ENCODE assay signal across 15 cellular contexts in the genomic region with DNA sequence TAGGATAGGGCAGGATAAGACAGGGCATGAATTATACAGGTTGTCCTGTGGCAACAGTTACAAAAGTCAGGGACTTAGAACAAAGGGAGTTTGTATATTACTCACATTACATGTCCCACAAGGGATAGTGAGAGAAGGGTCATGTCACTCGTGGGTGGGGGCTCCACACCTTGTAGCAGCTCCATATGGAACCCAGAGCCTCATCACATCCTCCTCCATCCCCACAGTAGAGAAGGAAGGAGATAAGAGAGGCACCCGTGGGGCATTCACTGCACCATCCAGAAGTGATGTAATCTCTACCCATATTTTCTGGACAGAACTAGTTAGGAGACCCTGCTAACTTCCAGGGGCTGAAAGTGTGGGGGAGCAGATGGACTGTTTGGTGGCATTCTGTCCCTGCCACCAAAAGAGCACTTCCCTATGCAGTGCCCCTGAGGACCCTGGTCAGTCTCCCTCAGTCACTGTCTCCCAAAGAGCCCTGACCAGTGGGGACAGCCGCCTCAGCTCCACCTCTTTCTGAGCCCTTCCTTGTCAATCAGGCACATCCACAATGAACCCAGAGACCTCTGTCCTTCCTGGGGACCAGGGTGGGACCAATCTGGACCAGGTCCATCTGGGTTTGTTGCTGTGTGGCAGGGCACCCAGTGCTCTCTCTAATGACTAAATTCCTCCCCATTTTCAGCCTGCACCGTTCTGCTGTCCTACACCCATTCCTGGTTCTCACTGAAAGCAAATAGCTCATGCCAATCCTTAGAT.
DNase-seq lines count a peak whose midpoint lies in the region; ATAC-seq and TF ChIP-seq lines count a peak whose summit lies in the region.
"Had no signal": no experiment of that assay in that cellular context is flagged by ENCODE, and none has a peak within 500 bp of the region (broad histone marks: within the 10 kb centered on the region; RNA-seq: fewer than 3 reads in every experiment).

No MANE protein-coding gene starts in this region.

- ATAC-seq in omental fat pad (ENCODE audit: low FRiP score), result peak; percentile 28
- no peak for ATAC-seq in HG03469 (IDR thresholded peaks at IDR 0.05; ENCODE audit: unreplicated experiment)
- ATAC-seq: A549 had no signal

- DNase-seq in activated CD8-positive, alpha-beta memory T cell treated with anti-CD3 and anti-CD28 coated beads for 24 hours, result peak; percentile 7
- no peak for DNase-seq in activated CD8-positive, alpha-beta memory T cell treated with anti-CD3 and anti-CD28 coated beads, Interleukin-2, amount 50 U/mL, for 48 hours
- DNase-seq in coronary artery (ENCODE audit: low spot score) (peak; percentile 4), omental fat pad (ENCODE audit: low spot score) (no peak), AG20443 (ENCODE audit: low spot score) (no peak), SHP77 (lab: John Stamatoyannopoulos, UW) (no peak)
- DNase-seq: C1 segment of cervical spinal cord; CD4-positive, CD25-positive, alpha-beta regulatory T cell; CD8-positive, alpha-beta memory T cell; COR-L47; GM23248 had no signal

- TF ChIP-seq CTCF in coronary artery (IDR thresholded peaks at IDR 0.05) (no peak), omental fat pad (IDR thresholded peaks at IDR 0.05) (no peak)

- no peak overlapping the region for H3K4me3 ChIP-seq in coronary artery
- H3K4me3 ChIP-seq: A549, GM23248, HAP-1 had no signal

- no peak overlapping the region for H3K27ac ChIP-seq in coronary artery
- H3K27ac ChIP-seq: 22Rv1, A549, GM23248 had no signal

Comparison
In these comparisons a context has a peak if more than half of its experiments do, and no peak if none do; other contexts are left out.
1. DNase-seq: peak in activated CD8-positive, alpha-beta memory T cell treated with anti-CD3 and anti-CD28 coated beads for 24 hours (single experiment) and coronary artery (single experiment); none in activated CD8-positive, alpha-beta memory T cell treated with anti-CD3 and anti-CD28 coated beads, Interleukin-2, amount 50 U/mL, for 48 hours (single experiment), omental fat pad (single experiment), AG20443 (single experiment) and SHP77 (0 of 2).